In genomic region chr20:56843386-56843785, GRCh38 we compare ENCODE assay signal across 16 cellular contexts.
"Had no signal": no experiment of that assay in that cellular context is flagged by ENCODE, and none has a peak within 500 bp of the region (broad histone marks: within the 10 kb centered on the region; RNA-seq: fewer than 3 reads in every experiment).

No MANE protein-coding gene starts in this region.

- H3K36me3 ChIP-seq: esophagus squamous epithelium, left ventricle myocardium inferior, right lobe of liver, stomach had no signal

- H3K27me3 ChIP-seq: right lobe of liver, testis had no signal

- H3K9me3 ChIP-seq: esophagus squamous epithelium, left ventricle myocardium inferior, right lobe of liver, stomach, testis had no signal

- H3K4me3 ChIP-seq: coronary artery, esophagus squamous epithelium, left ventricle myocardium inferior, right lobe of liver, stomach, testis had no signal

- FAIRE-seq: kidney had no signal

- H3K27ac ChIP-seq: coronary artery, esophagus squamous epithelium, left ventricle myocardium inferior, right lobe of liver, stomach, testis had no signal

- H3K4me1 ChIP-seq: esophagus squamous epithelium, left ventricle myocardium inferior, right lobe of liver, stomach, testis had no signal

- ATAC-seq: activated CD8-positive, alpha-beta T cell treated with anti-CD3 and anti-CD28 coated beads, Interleukin-2, amount 10 ng/mL, durations not matched to agents 7 days and 5 days; right lobe of liver had no signal

- DNase-seq: activated B cell treated with CpG ODN at 0.5 μM for 24 hours; activated CD4-positive, alpha-beta T cell treated with anti-CD3 and anti-CD28 coated beads, Interleukin-2, amount 10 ng/mL, durations not matched to agents 24 days and 14 days; activated CD8-positive, alpha-beta memory T cell treated with anti-CD3 and anti-CD28 coated beads, Interleukin-2, amount 50 U/mL, for 48 hours; activated CD8-positive, alpha-beta T cell treated with anti-CD3 and anti-CD28 coated beads, Interleukin-2, amount 10 ng/mL, durations not matched to agents 7 days and 5 days; activated gamma-delta T cell treated with Interleukin-2 at 50 U/mL for 16 hours; amniotic stem cell; esophagus squamous epithelium; glutamatergic neuron; kidney; left ventricle myocardium inferior; right lobe of liver; stimulated activated CD4-positive, alpha-beta T cell treated with anti-CD3 and anti-CD28 coated beads, Interleukin-1b, Interleukin-23, amount 100 ng/mL, for 48 hours; stomach; T-helper 2 cell; testis had no signal
